In the genomic region with DNA sequence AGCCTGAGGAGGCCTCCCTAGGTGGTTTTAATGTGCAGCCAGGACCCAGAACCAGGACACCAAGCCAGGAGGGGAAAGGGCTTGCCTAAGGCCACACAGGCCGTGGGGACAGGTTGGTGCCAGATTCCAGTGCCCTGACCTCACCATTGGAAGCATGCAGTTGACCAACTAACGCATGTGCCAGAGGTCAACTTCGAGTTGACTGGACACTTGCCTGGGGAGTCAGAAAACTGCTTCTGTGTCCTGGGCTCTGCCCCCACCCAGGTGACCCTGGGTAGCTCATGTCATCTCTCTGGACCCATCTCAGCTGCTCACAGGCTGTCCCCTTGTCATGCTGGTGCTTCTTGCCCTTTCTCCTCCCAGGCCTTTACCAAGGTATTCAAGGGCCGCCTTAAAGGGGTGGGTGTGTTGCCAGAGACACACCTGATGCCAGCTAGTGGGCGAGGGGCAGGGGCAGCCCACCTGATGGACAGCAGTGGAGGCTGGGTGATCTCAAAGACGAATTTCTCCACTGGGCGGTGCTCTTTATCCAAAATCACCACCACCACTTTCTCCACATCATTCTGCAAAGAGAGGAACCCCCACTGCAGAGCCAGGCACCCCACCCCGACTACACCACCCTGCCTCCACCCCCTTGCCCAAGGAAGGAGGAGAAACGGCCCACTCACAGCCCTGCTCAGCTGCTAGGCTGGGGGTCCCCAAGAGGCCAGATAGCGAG, we compare ENCODE assay signal across 27 cellular contexts. TPM values are rescaled to one million over a fixed set of nuclear protein-coding genes. Genes with fewer than 3 reads are reported as not detected.
DNase-seq lines count a peak whose midpoint lies in the region; ATAC-seq, FAIRE-seq and TF ChIP-seq lines count a peak whose summit lies in the region.
"Had no signal": no experiment of that assay in that cellular context is flagged by ENCODE, and none has a peak within 500 bp of the region (broad histone marks: within the 10 kb centered on the region; RNA-seq: fewer than 3 reads in every experiment).

No MANE protein-coding gene starts in this region.

- TF ChIP-seq POLR2A in H1 (IDR thresholded peaks at IDR 0.05; ENCODE audit: control extremely low read depth in 1 of 2, low read depth in 2 of 2, low read length in 2 of 2) (no peak), stomach (IDR thresholded peaks at IDR 0.05) (no peak)

- peaks cover 18% of the 10 kb centered on the region; the same call in 1 of the 2 replicates for H3K79me2 ChIP-seq in SK-N-SH (ENCODE audit: insufficient read depth)
- peaks cover 0 to 21% of the 10 kb centered on the region in 2 experiments; a peak in 2 of 4 replicates for H3K79me2 ChIP-seq in H1 (ENCODE audit: control insufficient read depth in 1 of 2, insufficient read depth in 2 of 2, low read length in 2 of 2)
- peaks cover 2% of the 10 kb centered on the region for H3K79me2 ChIP-seq in trophoblast cell (ENCODE audit: control insufficient read depth, insufficient read depth, low read length, poor library complexity)

- H3K23ac ChIP-seq in H1 (ENCODE audit: insufficient read length) (no peak overlapping the region), trophoblast cell (ENCODE audit: low read length) (no peak overlapping the region)

- H3K4ac ChIP-seq in H1 (replicated peaks; ENCODE audit: insufficient read length, low read depth, low read length) (no peak overlapping the region), trophoblast cell (ENCODE audit: low read depth, low read length) (no peak overlapping the region)

- H2BK20ac ChIP-seq in H1 (ENCODE audit: low read length), result no peak overlapping the region

- no peaks in the 10 kb centered on the region for H3K27me3 ChIP-seq in SK-N-SH (ENCODE audit: insufficient read depth)
- no peaks in the 10 kb centered on the region for H3K27me3 ChIP-seq in H1 (replicated peaks in 1 of 4; ENCODE audit: control insufficient read depth in 3 of 4, extremely low read depth in 1 of 4, insufficient read depth in 3 of 4, low read length in 3 of 4)
- no peaks in the 10 kb centered on the region for H3K27me3 ChIP-seq in trophoblast cell (ENCODE audit: insufficient read depth, low read length)
- H3K27me3 ChIP-seq in stomach, result no peaks in the 10 kb centered on the region
- H3K27me3 ChIP-seq: hepatocyte, upper lobe of left lung had no signal

- H3K79me1 ChIP-seq in H1 (ENCODE audit: low read depth, low read length), result peaks cover 9% of the 10 kb centered on the region; the same call in 1 of the 2 replicates
- peaks cover 7% of the 10 kb centered on the region for H3K79me1 ChIP-seq in trophoblast cell (ENCODE audit: low read length)

- H3K9ac ChIP-seq in SK-N-SH (no peak overlapping the region), H1 (replicated peaks in 1 of 4; ENCODE audit: extremely low read depth in 1 of 4, low read depth in 3 of 4, low read length in 3 of 4) (no peak overlapping the region), trophoblast cell (ENCODE audit: low read length) (no peak overlapping the region)
- H3K9ac ChIP-seq: GM23248 had no signal

- no peak overlapping the region for H3K27ac ChIP-seq in SK-N-SH (ENCODE audit: low read depth in 2 of 2, low read length in 1 of 2)
- H3K27ac ChIP-seq in H1 (ENCODE audit: low read depth, low read length), result no peak overlapping the region
- H3K27ac ChIP-seq in trophoblast cell (ENCODE audit: low read depth, low read length), result no peak overlapping the region
- no peak overlapping the region for H3K27ac ChIP-seq in stomach
- H3K27ac ChIP-seq: 22Rv1, GM23248, hepatocyte, upper lobe of left lung had no signal

- H4K91ac ChIP-seq in H1 (replicated peaks; ENCODE audit: insufficient read length, low read length) (no peak overlapping the region), trophoblast cell (ENCODE audit: low read depth, low read length) (no peak overlapping the region)

- TF ChIP-seq EP300 in SK-N-SH (IDR thresholded peaks at IDR 0.05; ENCODE audit: borderline replicate concordance in 1 of 2, low read depth in 1 of 2, low read length in 1 of 2), result no peak
- no peak for TF ChIP-seq EP300 in H1 (IDR thresholded peaks at IDR 0.05; ENCODE audit: borderline replicate concordance in 1 of 2, low read depth in 2 of 2, low read length in 2 of 2)
- TF ChIP-seq EP300 in stomach (IDR thresholded peaks at IDR 0.05), result no peak

- H3K23me2 ChIP-seq in H1 (ENCODE audit: low read depth, low read length), result peaks cover 6% of the 10 kb centered on the region

- CTCF ChIA-PET in SK-N-SH (lab: Yijun Ruan, JAX) (interaction anchor here (1.1 to 5.9 kb wide), 9 partner anchors 9 to 639 kb away, joined by 3 to 46 read pairs (median 5); a partner anchor contains a TSS), H1 (lab: Charles Lee; ENCODE audit: partially characterized antibody) (interaction anchor here (0.6 to 21.6 kb wide), 19 partner anchors 8 to 128 kb away, joined by 3 to 266 read pairs (median 6); a partner anchor contains a TSS)

- intact Hi-C loops in stomach (cut with DNase I; ENCODE audit: low total_unique reads), result no loop called here

- no peak overlapping the region for H2BK5ac ChIP-seq in H1 (ENCODE audit: low read depth, low read length)
- no peak overlapping the region for H2BK5ac ChIP-seq in trophoblast cell (ENCODE audit: low read depth, low read length, poor library complexity)

- peak; percentile 30 for TF ChIP-seq RAD21 in SK-N-SH (IDR thresholded peaks at IDR 0.05; ENCODE audit: low read length)
- peak; percentile 48 to 55; a peak in 3 of 4 replicates for TF ChIP-seq RAD21 in H1 (IDR thresholded peaks at IDR 0.05 in 1 of 2, conservative IDR thresholded peaks at IDR 0.05 in 1 of 2; ENCODE audit: low read depth in 2 of 2, low read length in 2 of 2)

- H2AFZ ChIP-seq in SK-N-SH (ENCODE audit: low read depth) (no peak overlapping the region), H1 (ENCODE audit: low read length) (no peak overlapping the region), trophoblast cell (ENCODE audit: insufficient read depth, low read length, poor library complexity) (no peak overlapping the region)
- H2AFZ ChIP-seq: GM23248, hepatocyte had no signal

- H2BK120ac ChIP-seq in H1 (replicated peaks; ENCODE audit: low read depth, low read length) (no peak overlapping the region), trophoblast cell (ENCODE audit: insufficient read depth, low read length, poor library complexity) (no peak overlapping the region)

- H3K4me3 ChIP-seq in SK-N-SH (ENCODE audit: low read depth in 2 of 2, low read length in 1 of 2) (no peak overlapping the region), H1 (ENCODE audit: extremely low read depth in 1 of 4, insufficient read depth in 2 of 4, low read depth in 3 of 4, low read length in 4 of 4) (no peak overlapping the region), trophoblast cell (ENCODE audit: low read depth, low read length) (no peak overlapping the region), stomach (no peak overlapping the region)
- H3K4me3 ChIP-seq: GM23248, hepatocyte, upper lobe of left lung had no signal

- no peak overlapping the region for H4K12ac ChIP-seq in trophoblast cell (ENCODE audit: low read depth, low read length)

- ATAC-seq in SK-N-SH treated with all-trans-retinoic acid at 6 μM for 48 hours, result no peak
- ATAC-seq in HG03039 (IDR thresholded peaks at IDR 0.05; ENCODE audit: unreplicated experiment), result no peak
- ATAC-seq: activated CD4-positive, alpha-beta T cell treated with anti-CD3 and anti-CD28 coated beads for 36 hours; CD8-positive, alpha-beta T cell had no signal

- no peak overlapping the region for H4K5ac ChIP-seq in H1 (ENCODE audit: insufficient read length, low read depth, low read length)

- H3K56ac ChIP-seq in H1 (replicated peaks; ENCODE audit: insufficient read length, low read depth, low read length), result no peak overlapping the region

- H3K9me3 ChIP-seq in SK-N-SH, result no peaks in the 10 kb centered on the region
- no peaks in the 10 kb centered on the region for H3K9me3 ChIP-seq in H1 (ENCODE audit: insufficient read depth in 2 of 2, low read depth in 1 of 2, low read length in 1 of 2)
- peaks cover 1% of the 10 kb centered on the region for H3K9me3 ChIP-seq in trophoblast cell (ENCODE audit: insufficient read depth, low read depth, low read length)
- no peaks in the 10 kb centered on the region for H3K9me3 ChIP-seq in stomach
- H3K9me3 ChIP-seq: upper lobe of left lung had no signal

- no peak overlapping the region for H2AK5ac ChIP-seq in H1 (ENCODE audit: low read depth, low read length)
- H2AK5ac ChIP-seq in trophoblast cell (ENCODE audit: low read length), result no peak overlapping the region

- WGBS in SK-N-SH (ENCODE audit: low lambda C conversion rate), result 76% methylated on average over 5 of the region's 10 CpGs
- 83% methylated on average over 9 of the region's 10 CpGs; no CpG with 5 or more reads in 1 of the 2 experiments for WGBS in H1 (ENCODE audit: extremely low coverage in 1 of 2, insufficient coverage in 1 of 2, insufficient read length in 1 of 2, insufficient replicate concordance in 2 of 2, low coverage in 1 of 2, low lambda C conversion rate in 2 of 2, missing lambda C conversion rate in 1 of 2), 2 experiments
- WGBS in trophoblast cell (ENCODE audit: extremely low coverage, insufficient coverage, insufficient read length), result no CpG with 5 or more reads among the region's 10 CpGs
- WGBS in stomach, 5 donors, result 81 to 90% (median 83%) methylated on average over 9 to 10 of the region's 10 CpGs

- no peak overlapping the region for H2BK15ac ChIP-seq in H1 (ENCODE audit: low read length)

- H3F3A ChIP-seq in SK-N-SH (replicated peaks; ENCODE audit: insufficient read depth), result no peaks in the 10 kb centered on the region

- H3K4me2 ChIP-seq in SK-N-SH (no peak overlapping the region), H1 (ENCODE audit: insufficient read depth in 1 of 2, low read depth in 2 of 2, low read length in 2 of 2) (no peak overlapping the region), trophoblast cell (ENCODE audit: low read length) (no peak overlapping the region)
- H3K4me2 ChIP-seq: hepatocyte had no signal

- H3K14ac ChIP-seq in H1 (ENCODE audit: insufficient read length) (no peak overlapping the region), trophoblast cell (ENCODE audit: low read length) (no peak overlapping the region)

- no peak for DNase-seq in SK-N-SH
- DNase-seq in H1 (ENCODE audit: low read depth in 1 of 2, low spot score in 2 of 2), result no peak
- DNase-seq in trophoblast cell, result peak; percentile 86 to 92
- no peak for DNase-seq in stomach
- DNase-seq: activated CD4-positive, alpha-beta T cell treated with anti-CD3 and anti-CD28 coated beads for 36 hours; activated CD8-positive, alpha-beta memory T cell treated with anti-CD3 and anti-CD28 coated beads for 24 hours; activated gamma-delta T cell treated with Interleukin-2 at 50 U/mL for 16 hours; activated T-cell treated with anti-CD3 and anti-CD28 coated beads, Interleukin-2, amount 50 U/mL, for 1 hour; CD8-positive, alpha-beta T cell; foreskin fibroblast; GM23248; naive B cell; NCI-H187; NCI-H524 treated with DMSO at 0.1 percent for 48 hours; NK-92 treated with Interleukin-12 subunit alpha and Interleukin-12 subunit beta, amount 100 ng/mL, for 24 hours; occipital lobe; small intestine; stimulated activated CD4-positive, alpha-beta T cell treated with anti-CD3 and anti-CD28 coated beads, Interleukin-1b, Interleukin-23, amount 100 ng/mL, for 48 hours; T-helper 2 cell had no signal

- no peak overlapping the region for H2BK12ac ChIP-seq in H1 (ENCODE audit: low read depth, low read length)
- no peak overlapping the region for H2BK12ac ChIP-seq in trophoblast cell (ENCODE audit: low read length)

- H3K18ac ChIP-seq in H1 (ENCODE audit: extremely low read depth, low read length) (no peak overlapping the region), trophoblast cell (ENCODE audit: low read length) (no peak overlapping the region)

- H4K8ac ChIP-seq in H1 (ENCODE audit: extremely low read depth, insufficient read depth, low read length) (peak overlapping the region; percentile 45), trophoblast cell (ENCODE audit: low read depth, low read length) (no peak overlapping the region)

- TF ChIP-seq CTCF in SK-N-SH (IDR thresholded peaks at IDR 0.05), result no peak
- TF ChIP-seq CTCF in H1 (IDR thresholded peaks at IDR 0.05; ENCODE audit: control extremely low read depth in 1 of 3, insufficient read depth in 1 of 3, low read depth in 1 of 3, low read length in 3 of 3), result peak; percentile 14 to 26 (median 16); a peak in 3 of 4 replicates
- no peak for TF ChIP-seq CTCF in stomach (IDR thresholded peaks at IDR 0.05)

- FAIRE-seq in H1 (lab: Jason Lieb, UNC), result no peak
- FAIRE-seq: GM18507, RCC 7860, small intestine had no signal

- no peaks in the 10 kb centered on the region for H4K20me1 ChIP-seq in SK-N-SH (ENCODE audit: insufficient read depth)
- H4K20me1 ChIP-seq in H1 (replicated peaks in 1 of 2; ENCODE audit: control insufficient read depth in 1 of 2, insufficient read depth in 2 of 2, low read length in 2 of 2), result peaks cover 22 to 38% of the 10 kb centered on the region in 2 experiments

- POLR2A ChIA-PET in SK-N-SH (lab: Yijun Ruan, JAX) (no interaction called here), H1 (lab: Charles Lee; ENCODE audit: partially characterized antibody) (interaction anchor here (0.7 to 32.0 kb wide), 13 partner anchors 4 to 112 kb away, joined by 3 to 1025 read pairs (median 4); a partner anchor contains a TSS)

- H3K36me3 ChIP-seq in SK-N-SH (replicated peaks in 1 of 2; ENCODE audit: control insufficient read depth in 1 of 2, insufficient read depth in 2 of 2, low read length in 1 of 2) (peaks cover 9 to 33% of the 10 kb centered on the region in 2 experiments), H1 (ENCODE audit: control insufficient read depth in 2 of 4, insufficient read depth in 4 of 4, low read length in 3 of 4) (peaks cover 40 to 77% (median 54%) of the 10 kb centered on the region in 4 experiments), trophoblast cell (ENCODE audit: control insufficient read depth in 1 of 2, insufficient read depth in 2 of 2, low read length in 2 of 2) (peaks cover 39 to 42% of the 10 kb centered on the region in 2 experiments), stomach (peaks cover 34 to 62% (median 59%) of the 10 kb centered on the region in 4 donors)

- no peaks in the 10 kb centered on the region for H3K9me2 ChIP-seq in SK-N-SH

- H3K4me1 ChIP-seq in SK-N-SH (ENCODE audit: control insufficient read depth in 1 of 2, insufficient read depth in 2 of 2, low read depth in 1 of 2, low read length in 1 of 2), result peaks cover 0 to 6% of the 10 kb centered on the region in 2 experiments; a peak in 1 of 4 replicates
- H3K4me1 ChIP-seq in H1 (replicated peaks in 1 of 4; ENCODE audit: control insufficient read depth in 3 of 4, insufficient read depth in 4 of 4, low read length in 3 of 4), result peaks cover 0 to 3% (median under 1%) of the 10 kb centered on the region in 4 experiments; a peak in 3 of 7 replicates
- H3K4me1 ChIP-seq in trophoblast cell (ENCODE audit: control insufficient read depth in 1 of 2, insufficient read depth in 2 of 2, low read length in 2 of 2), result peaks cover 14 to 22% of the 10 kb centered on the region in 2 experiments
- H3K4me1 ChIP-seq in stomach, result peaks cover 5 to 37% (median 25%) of the 10 kb centered on the region in 4 donors

RNA-seq across cellular contexts. Expression of a gene that starts 4.4 kb away (rescaled TPM):
- 70.0 and 94.0 TPM in 2 replicates for polyA plus RNA-seq in SK-N-SH (2012; rRNA removed)
- 46.0 and 59.7 TPM in 2 replicates for polyA plus RNA-seq in SK-N-SH (2012; cell fraction: cytosol; rRNA removed)
- polyA plus RNA-seq in SK-N-SH (2012; cell fraction: nucleus; rRNA removed), result 72.4 and 107 TPM in 2 replicates
- total RNA-seq in H1 (2021; fragmentation: NEBNext Ultra II Directional; extraction: Animal tissue kit (Norgen Biotek cat#: 25700)), result 310 and 314 TPM in 2 replicates
- polyA plus RNA-seq in H1 (2011; rRNA removed), result 469 and 710 TPM in 2 replicates
- 618 TPM for polyA plus RNA-seq in H1 (2011; cell fraction: cytosol; rRNA removed)
- 791 TPM for polyA plus RNA-seq in H1 (2011; cell fraction: nucleus; rRNA removed)
- 284 to 411 TPM (median 375 TPM) in 4 replicates for polyA plus RNA-seq in H1 (2012, experiment 1 of 2)
- polyA plus RNA-seq in H1 (2012, experiment 2 of 2), result 511 TPM
- polyA plus RNA-seq in H1 (2013, experiment 1 of 2), result 239 TPM
- 240 TPM for polyA plus RNA-seq in H1 (2013, experiment 2 of 2)
- polyA minus RNA-seq in H1 (2011; rRNA and poly(A)+ RNA removed), result 212 and 312 TPM in 2 replicates
- polyA minus RNA-seq in H1 (2011; cell fraction: cytosol; rRNA and poly(A)+ RNA removed), result 182 TPM
- 206 TPM for polyA minus RNA-seq in H1 (2011; cell fraction: nucleus; rRNA and poly(A)+ RNA removed)
- polyA plus RNA-seq in trophoblast cell (2013), result 33.2 and 36.9 TPM in 2 replicates
- total RNA-seq in stomach, result 10 to 100 TPM in 3 of 5 donors, 1 to 10 TPM in 2; 7.2 to 23.9 (median 14.3) TPM
- polyA plus RNA-seq in stomach, result 10 to 100 TPM; 45.6 to 54.4 (median 47.3) TPM

RNA-seq across cellular contexts. Expression of a gene that starts 12.5 kb away (rescaled TPM):
- 7.3 and 8.1 TPM in 2 replicates for polyA plus RNA-seq in SK-N-SH (2012; rRNA removed)
- 4.3 and 6.3 TPM in 2 replicates for polyA plus RNA-seq in SK-N-SH (2012; cell fraction: cytosol; rRNA removed)
- 2.8 and 3.5 TPM in 2 replicates for polyA plus RNA-seq in SK-N-SH (2012; cell fraction: nucleus; rRNA removed)
- total RNA-seq in H1 (2021; fragmentation: NEBNext Ultra II Directional; extraction: Animal tissue kit (Norgen Biotek cat#: 25700)), result 0.29 and 0.54 TPM in 2 replicates
- 0.86 and 1.2 TPM in 2 replicates for polyA plus RNA-seq in H1 (2011; rRNA removed)
- polyA plus RNA-seq in H1 (2011; cell fraction: cytosol; rRNA removed), result 0.76 TPM
- polyA plus RNA-seq in H1 (2011; cell fraction: nucleus; rRNA removed), result 0.53 TPM
- polyA plus RNA-seq in H1 (2012, experiment 1 of 2), result 0.69 to 1.1 TPM (median 1.0 TPM) in 4 replicates
- polyA plus RNA-seq in H1 (2012, experiment 2 of 2), result 0.62 TPM
- polyA plus RNA-seq in H1 (2013, experiment 1 of 2), result 0.47 TPM
- 0.39 TPM for polyA plus RNA-seq in H1 (2013, experiment 2 of 2)
- 0.19 and 0.32 TPM in 2 replicates for polyA minus RNA-seq in H1 (2011; rRNA and poly(A)+ RNA removed)
- polyA minus RNA-seq in H1 (2011; cell fraction: cytosol; rRNA and poly(A)+ RNA removed), result not detected
- not detected for polyA minus RNA-seq in H1 (2011; cell fraction: nucleus; rRNA and poly(A)+ RNA removed)
- polyA plus RNA-seq in trophoblast cell (2013), result 1.7 and 2.1 TPM in 2 replicates
- 1 to 10 TPM in 4 of 5 donors, not detected in 1; 1.2 to 9.1 (median 7.1) TPM for total RNA-seq in stomach
- polyA plus RNA-seq in stomach, result 10 to 100 TPM; 14.1 to 15.7 (median 15.0) TPM
- total RNA-seq: G401 had no signal

RNA-seq across cellular contexts. Expression of a gene that starts 15.0 kb away (rescaled TPM):
- polyA plus RNA-seq in SK-N-SH (2012; rRNA removed) (0.57 and 0.97 TPM in 2 replicates), H1 (2011; rRNA removed) (4.6 and 4.8 TPM in 2 replicates), stomach (under 1 TPM in 2 of 3 donors, not detected in 1; 0.03 to 0.06 TPM)
- 0.46 and 0.72 TPM in 2 replicates for polyA plus RNA-seq in SK-N-SH (2012; cell fraction: cytosol; rRNA removed)
- 0.68 and 0.74 TPM in 2 replicates for polyA plus RNA-seq in SK-N-SH (2012; cell fraction: nucleus; rRNA removed)
- total RNA-seq in H1 (2021; fragmentation: NEBNext Ultra II Directional; extraction: Animal tissue kit (Norgen Biotek cat#: 25700)), result 17.6 and 18.9 TPM in 2 replicates
- polyA plus RNA-seq in H1 (2011; cell fraction: cytosol; rRNA removed), result 5.0 TPM
- 5.7 TPM for polyA plus RNA-seq in H1 (2011; cell fraction: nucleus; rRNA removed)
- polyA plus RNA-seq in H1 (2012, experiment 1 of 2), result 9.5 to 11.2 TPM (median 10.4 TPM) in 4 replicates
- 10.6 TPM for polyA plus RNA-seq in H1 (2012, experiment 2 of 2)
- polyA plus RNA-seq in H1 (2013, experiment 1 of 2), result 16.0 TPM
- polyA plus RNA-seq in H1 (2013, experiment 2 of 2), result 18.1 TPM
- 8.4 and 9.0 TPM in 2 replicates for polyA minus RNA-seq in H1 (2011; rRNA and poly(A)+ RNA removed)
- 6.7 TPM for polyA minus RNA-seq in H1 (2011; cell fraction: cytosol; rRNA and poly(A)+ RNA removed)
- 4.6 TPM for polyA minus RNA-seq in H1 (2011; cell fraction: nucleus; rRNA and poly(A)+ RNA removed)
- polyA plus RNA-seq in trophoblast cell (2013), result 0.85 and 0.89 TPM in 2 replicates
- total RNA-seq in stomach, result under 1 TPM in 1 of 5 donors, not detected in 4; 0.18 TPM
- polyA plus RNA-seq: hepatocyte had no signal

RNA-seq across cellular contexts. Expression of a gene that starts 21.9 kb away (rescaled TPM):
- polyA plus RNA-seq in SK-N-SH (2012; rRNA removed), result 42.8 and 52.2 TPM in 2 replicates
- polyA plus RNA-seq in SK-N-SH (2012; cell fraction: cytosol; rRNA removed), result 15.0 and 22.5 TPM in 2 replicates
- polyA plus RNA-seq in SK-N-SH (2012; cell fraction: nucleus; rRNA removed), result 250 and 267 TPM in 2 replicates
- 27.2 and 29.2 TPM in 2 replicates for total RNA-seq in H1 (2021; fragmentation: NEBNext Ultra II Directional; extraction: Animal tissue kit (Norgen Biotek cat#: 25700))
- 27.0 and 43.0 TPM in 2 replicates for polyA plus RNA-seq in H1 (2011; rRNA removed)
- 42.8 TPM for polyA plus RNA-seq in H1 (2011; cell fraction: cytosol; rRNA removed)
- polyA plus RNA-seq in H1 (2011; cell fraction: nucleus; rRNA removed), result 137 TPM
- 21.1 to 33.1 TPM (median 30.9 TPM) in 4 replicates for polyA plus RNA-seq in H1 (2012, experiment 1 of 2)
- 19.3 TPM for polyA plus RNA-seq in H1 (2012, experiment 2 of 2)
- polyA plus RNA-seq in H1 (2013, experiment 1 of 2), result 23.1 TPM
- polyA plus RNA-seq in H1 (2013, experiment 2 of 2), result 21.5 TPM
- polyA minus RNA-seq in H1 (2011; rRNA and poly(A)+ RNA removed), result 12.6 and 15.0 TPM in 2 replicates
- 17.6 TPM for polyA minus RNA-seq in H1 (2011; cell fraction: cytosol; rRNA and poly(A)+ RNA removed)
- 37.9 TPM for polyA minus RNA-seq in H1 (2011; cell fraction: nucleus; rRNA and poly(A)+ RNA removed)
- 12.1 and 12.9 TPM in 2 replicates for polyA plus RNA-seq in trophoblast cell (2013)
- 10 to 100 TPM in 2 of 5 donors, 1 to 10 TPM in 3; 3.6 to 54.8 (median 9.0) TPM for total RNA-seq in stomach
- 10 to 100 TPM in 2 of 3 donors, 1 to 10 TPM in 1; 7.6 to 22.7 (median 17.0) TPM for polyA plus RNA-seq in stomach

RNA-seq across cellular contexts. Expression of a gene that starts 22.3 kb away (rescaled TPM):
- polyA plus RNA-seq in SK-N-SH (2012; rRNA removed), result 17.0 and 21.7 TPM in 2 replicates
- polyA plus RNA-seq in SK-N-SH (2012; cell fraction: cytosol; rRNA removed), result 15.5 and 15.7 TPM in 2 replicates
- polyA plus RNA-seq in SK-N-SH (2012; cell fraction: nucleus; rRNA removed), result 21.5 and 21.9 TPM in 2 replicates
- total RNA-seq in H1 (2021; fragmentation: NEBNext Ultra II Directional; extraction: Animal tissue kit (Norgen Biotek cat#: 25700)), result 51.3 and 55.5 TPM in 2 replicates
- polyA plus RNA-seq in H1 (2011; rRNA removed), result 57.9 and 99.1 TPM in 2 replicates
- polyA plus RNA-seq in H1 (2011; cell fraction: cytosol; rRNA removed), result 107 TPM
- 78.1 TPM for polyA plus RNA-seq in H1 (2011; cell fraction: nucleus; rRNA removed)
- polyA plus RNA-seq in H1 (2012, experiment 1 of 2), result 53.7 to 82.0 TPM (median 66.2 TPM) in 4 replicates
- polyA plus RNA-seq in H1 (2012, experiment 2 of 2), result 45.2 TPM
- polyA plus RNA-seq in H1 (2013, experiment 1 of 2), result 38.0 TPM
- 39.6 TPM for polyA plus RNA-seq in H1 (2013, experiment 2 of 2)
- 7.6 and 11.2 TPM in 2 replicates for polyA minus RNA-seq in H1 (2011; rRNA and poly(A)+ RNA removed)
- polyA minus RNA-seq in H1 (2011; cell fraction: cytosol; rRNA and poly(A)+ RNA removed), result 19.2 TPM
- polyA minus RNA-seq in H1 (2011; cell fraction: nucleus; rRNA and poly(A)+ RNA removed), result 17.7 TPM
- 35.7 and 37.3 TPM in 2 replicates for polyA plus RNA-seq in trophoblast cell (2013)
- total RNA-seq in stomach, result 10 to 100 TPM in 1 of 5 donors, 1 to 10 TPM in 2, not detected in 2; 2.5 to 12.5 (median 5.0) TPM
- polyA plus RNA-seq in stomach, result 10 to 100 TPM in 2 of 3 donors, 1 to 10 TPM in 1; 5.5 to 16.7 (median 15.4) TPM

Comparison
In these comparisons a context has a peak if more than half of its experiments do, and no peak if none do; other contexts are left out.
1. DNase-seq: peak in trophoblast cell (2 of 2); none in SK-N-SH (single experiment), H1 (0 of 2) and stomach (single experiment).
2. CTCF ChIP-seq: peak in H1 (3 of 3); none in SK-N-SH (single experiment) and stomach (0 of 7).